Comparison of ENCODE assay signal across 1 cellular context in the genomic region with DNA sequence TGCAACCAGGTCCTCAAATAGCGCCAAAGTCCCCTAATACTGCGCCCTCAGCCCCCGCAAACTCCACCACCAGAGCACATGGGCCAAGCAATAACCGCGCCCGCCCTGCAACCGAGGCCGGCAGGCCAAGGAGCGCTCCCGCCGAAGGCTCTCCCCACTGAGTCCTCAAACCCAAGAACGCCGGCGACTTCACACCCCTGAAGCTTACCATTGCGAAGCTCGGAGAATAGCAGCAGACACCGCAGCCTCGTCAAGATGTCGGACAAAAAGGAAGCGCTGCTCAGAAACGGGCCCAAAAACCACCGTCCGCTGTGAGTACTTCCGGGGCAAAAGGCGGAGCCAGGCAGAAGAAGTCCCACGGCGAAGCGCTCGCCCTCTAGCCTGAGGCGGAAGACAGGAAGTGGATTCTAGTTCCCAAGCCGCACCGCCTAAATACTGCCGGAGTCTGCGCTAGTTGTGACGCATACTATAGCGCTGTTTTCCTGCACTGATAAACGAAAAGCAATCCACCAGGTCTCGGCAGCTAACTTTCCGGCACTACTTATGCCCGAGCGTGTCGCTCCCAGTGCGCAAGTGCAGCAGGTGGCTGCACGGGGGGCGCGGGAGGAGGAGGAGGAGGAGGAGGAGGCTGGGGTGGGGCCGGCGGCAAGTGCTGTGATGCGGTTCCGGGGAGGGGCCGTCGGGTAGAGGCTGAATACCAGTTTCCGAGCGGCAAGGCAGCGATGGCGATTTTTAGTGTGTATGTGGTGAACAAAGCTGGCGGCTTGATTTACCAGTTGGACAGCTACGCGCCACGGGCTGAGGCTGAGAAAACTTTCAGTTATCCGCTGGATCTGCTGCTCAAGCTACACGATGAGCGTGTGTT.
TF ChIP-seq lines count a peak whose summit lies in the region.

RPS25 (minus strand) TSS at position 270 of the 865 bp plus-strand sequence; CDS start at position 211, 59 bp downstream.
TRAPPC4 (plus strand) TSS at position 693 of the 865 bp plus-strand sequence; CDS start at position 723, 30 bp downstream.

TF ChIP-seq in GM12878, 131 proteins besides CTCF, POLR2A, EP300 and RAD21 (continued from another document and continues in another):
- TF ChIP-seq, protein P1, sequence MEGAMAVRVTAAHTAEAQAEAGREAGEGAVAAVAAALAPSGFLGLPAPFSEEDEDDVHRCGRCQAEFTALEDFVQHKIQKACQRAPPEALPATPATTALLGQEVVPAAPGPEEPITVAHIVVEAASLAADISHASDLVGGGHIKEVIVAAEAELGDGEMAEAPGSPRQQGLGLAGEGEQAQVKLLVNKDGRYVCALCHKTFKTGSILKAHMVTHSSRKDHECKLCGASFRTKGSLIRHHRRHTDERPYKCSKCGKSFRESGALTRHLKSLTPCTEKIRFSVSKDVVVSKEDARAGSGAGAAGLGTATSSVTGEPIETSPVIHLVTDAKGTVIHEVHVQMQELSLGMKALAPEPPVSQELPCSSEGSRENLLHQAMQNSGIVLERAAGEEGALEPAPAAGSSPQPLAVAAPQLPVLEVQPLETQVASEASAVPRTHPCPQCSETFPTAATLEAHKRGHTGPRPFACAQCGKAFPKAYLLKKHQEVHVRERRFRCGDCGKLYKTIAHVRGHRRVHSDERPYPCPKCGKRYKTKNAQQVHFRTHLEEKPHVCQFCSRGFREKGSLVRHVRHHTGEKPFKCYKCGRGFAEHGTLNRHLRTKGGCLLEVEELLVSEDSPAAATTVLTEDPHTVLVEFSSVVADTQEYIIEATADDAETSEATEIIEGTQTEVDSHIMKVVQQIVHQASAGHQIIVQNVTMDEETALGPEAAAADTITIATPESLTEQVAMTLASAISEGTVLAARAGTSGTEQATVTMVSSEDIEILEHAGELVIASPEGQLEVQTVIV (IDR thresholded peaks at IDR 0.05; ENCODE audit: borderline replicate concordance, partially characterized antibody), result peak; percentile 91
- TF ChIP-seq, protein P2, sequence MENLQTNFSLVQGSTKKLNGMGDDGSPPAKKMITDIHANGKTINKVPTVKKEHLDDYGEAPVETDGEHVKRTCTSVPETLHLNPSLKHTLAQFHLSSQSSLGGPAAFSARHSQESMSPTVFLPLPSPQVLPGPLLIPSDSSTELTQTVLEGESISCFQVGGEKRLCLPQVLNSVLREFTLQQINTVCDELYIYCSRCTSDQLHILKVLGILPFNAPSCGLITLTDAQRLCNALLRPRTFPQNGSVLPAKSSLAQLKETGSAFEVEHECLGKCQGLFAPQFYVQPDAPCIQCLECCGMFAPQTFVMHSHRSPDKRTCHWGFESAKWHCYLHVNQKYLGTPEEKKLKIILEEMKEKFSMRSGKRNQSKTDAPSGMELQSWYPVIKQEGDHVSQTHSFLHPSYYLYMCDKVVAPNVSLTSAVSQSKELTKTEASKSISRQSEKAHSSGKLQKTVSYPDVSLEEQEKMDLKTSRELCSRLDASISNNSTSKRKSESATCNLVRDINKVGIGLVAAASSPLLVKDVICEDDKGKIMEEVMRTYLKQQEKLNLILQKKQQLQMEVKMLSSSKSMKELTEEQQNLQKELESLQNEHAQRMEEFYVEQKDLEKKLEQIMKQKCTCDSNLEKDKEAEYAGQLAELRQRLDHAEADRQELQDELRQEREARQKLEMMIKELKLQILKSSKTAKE (IDR thresholded peaks at IDR 0.05; ENCODE audit: low read depth, poor library complexity, severe bottlenecking), result peak; percentile 19
- TF ChIP-seq, protein P3, sequence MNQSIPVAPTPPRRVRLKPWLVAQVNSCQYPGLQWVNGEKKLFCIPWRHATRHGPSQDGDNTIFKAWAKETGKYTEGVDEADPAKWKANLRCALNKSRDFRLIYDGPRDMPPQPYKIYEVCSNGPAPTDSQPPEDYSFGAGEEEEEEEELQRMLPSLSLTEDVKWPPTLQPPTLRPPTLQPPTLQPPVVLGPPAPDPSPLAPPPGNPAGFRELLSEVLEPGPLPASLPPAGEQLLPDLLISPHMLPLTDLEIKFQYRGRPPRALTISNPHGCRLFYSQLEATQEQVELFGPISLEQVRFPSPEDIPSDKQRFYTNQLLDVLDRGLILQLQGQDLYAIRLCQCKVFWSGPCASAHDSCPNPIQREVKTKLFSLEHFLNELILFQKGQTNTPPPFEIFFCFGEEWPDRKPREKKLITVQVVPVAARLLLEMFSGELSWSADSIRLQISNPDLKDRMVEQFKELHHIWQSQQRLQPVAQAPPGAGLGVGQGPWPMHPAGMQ (IDR thresholded peaks at IDR 0.05; ENCODE audit: borderline replicate concordance), result no peak
- no peak for TF ChIP-seq USF1 (IDR thresholded peaks at IDR 0.05; ENCODE audit: borderline replicate concordance, extremely low read length, insufficient read depth, low read depth, low read length)
- TF ChIP-seq BHLHE40 (IDR thresholded peaks at IDR 0.05; ENCODE audit: borderline replicate concordance in 1 of 2, low read depth in 2 of 2, low read length in 1 of 2), result peak in 1 of 2 experiments; percentile 68; a peak in 1 of 4 replicates
- peak in 1 of 2 experiments; percentile 70; a peak in 1 of 4 replicates for TF ChIP-seq SRF (IDR thresholded peaks at IDR 0.05; ENCODE audit: low read depth in 2 of 2, low read length in 2 of 2)
- TF ChIP-seq, protein P4, sequence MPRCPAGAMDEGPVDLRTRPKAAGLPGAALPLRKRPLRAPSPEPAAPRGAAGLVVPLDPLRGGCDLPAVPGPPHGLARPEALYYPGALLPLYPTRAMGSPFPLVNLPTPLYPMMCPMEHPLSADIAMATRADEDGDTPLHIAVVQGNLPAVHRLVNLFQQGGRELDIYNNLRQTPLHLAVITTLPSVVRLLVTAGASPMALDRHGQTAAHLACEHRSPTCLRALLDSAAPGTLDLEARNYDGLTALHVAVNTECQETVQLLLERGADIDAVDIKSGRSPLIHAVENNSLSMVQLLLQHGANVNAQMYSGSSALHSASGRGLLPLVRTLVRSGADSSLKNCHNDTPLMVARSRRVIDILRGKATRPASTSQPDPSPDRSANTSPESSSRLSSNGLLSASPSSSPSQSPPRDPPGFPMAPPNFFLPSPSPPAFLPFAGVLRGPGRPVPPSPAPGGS (IDR thresholded peaks at IDR 0.05; ENCODE audit: borderline replicate concordance, insufficient read depth, low read depth, low read length, poor library complexity, severe bottlenecking), result no peak
- TF ChIP-seq, protein P5, sequence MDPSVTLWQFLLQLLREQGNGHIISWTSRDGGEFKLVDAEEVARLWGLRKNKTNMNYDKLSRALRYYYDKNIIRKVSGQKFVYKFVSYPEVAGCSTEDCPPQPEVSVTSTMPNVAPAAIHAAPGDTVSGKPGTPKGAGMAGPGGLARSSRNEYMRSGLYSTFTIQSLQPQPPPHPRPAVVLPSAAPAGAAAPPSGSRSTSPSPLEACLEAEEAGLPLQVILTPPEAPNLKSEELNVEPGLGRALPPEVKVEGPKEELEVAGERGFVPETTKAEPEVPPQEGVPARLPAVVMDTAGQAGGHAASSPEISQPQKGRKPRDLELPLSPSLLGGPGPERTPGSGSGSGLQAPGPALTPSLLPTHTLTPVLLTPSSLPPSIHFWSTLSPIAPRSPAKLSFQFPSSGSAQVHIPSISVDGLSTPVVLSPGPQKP (IDR thresholded peaks at IDR 0.05; ENCODE audit: low read depth, low read length), result peak; percentile 11; the same call in 1 of the 2 replicates
- TF ChIP-seq, protein P6, sequence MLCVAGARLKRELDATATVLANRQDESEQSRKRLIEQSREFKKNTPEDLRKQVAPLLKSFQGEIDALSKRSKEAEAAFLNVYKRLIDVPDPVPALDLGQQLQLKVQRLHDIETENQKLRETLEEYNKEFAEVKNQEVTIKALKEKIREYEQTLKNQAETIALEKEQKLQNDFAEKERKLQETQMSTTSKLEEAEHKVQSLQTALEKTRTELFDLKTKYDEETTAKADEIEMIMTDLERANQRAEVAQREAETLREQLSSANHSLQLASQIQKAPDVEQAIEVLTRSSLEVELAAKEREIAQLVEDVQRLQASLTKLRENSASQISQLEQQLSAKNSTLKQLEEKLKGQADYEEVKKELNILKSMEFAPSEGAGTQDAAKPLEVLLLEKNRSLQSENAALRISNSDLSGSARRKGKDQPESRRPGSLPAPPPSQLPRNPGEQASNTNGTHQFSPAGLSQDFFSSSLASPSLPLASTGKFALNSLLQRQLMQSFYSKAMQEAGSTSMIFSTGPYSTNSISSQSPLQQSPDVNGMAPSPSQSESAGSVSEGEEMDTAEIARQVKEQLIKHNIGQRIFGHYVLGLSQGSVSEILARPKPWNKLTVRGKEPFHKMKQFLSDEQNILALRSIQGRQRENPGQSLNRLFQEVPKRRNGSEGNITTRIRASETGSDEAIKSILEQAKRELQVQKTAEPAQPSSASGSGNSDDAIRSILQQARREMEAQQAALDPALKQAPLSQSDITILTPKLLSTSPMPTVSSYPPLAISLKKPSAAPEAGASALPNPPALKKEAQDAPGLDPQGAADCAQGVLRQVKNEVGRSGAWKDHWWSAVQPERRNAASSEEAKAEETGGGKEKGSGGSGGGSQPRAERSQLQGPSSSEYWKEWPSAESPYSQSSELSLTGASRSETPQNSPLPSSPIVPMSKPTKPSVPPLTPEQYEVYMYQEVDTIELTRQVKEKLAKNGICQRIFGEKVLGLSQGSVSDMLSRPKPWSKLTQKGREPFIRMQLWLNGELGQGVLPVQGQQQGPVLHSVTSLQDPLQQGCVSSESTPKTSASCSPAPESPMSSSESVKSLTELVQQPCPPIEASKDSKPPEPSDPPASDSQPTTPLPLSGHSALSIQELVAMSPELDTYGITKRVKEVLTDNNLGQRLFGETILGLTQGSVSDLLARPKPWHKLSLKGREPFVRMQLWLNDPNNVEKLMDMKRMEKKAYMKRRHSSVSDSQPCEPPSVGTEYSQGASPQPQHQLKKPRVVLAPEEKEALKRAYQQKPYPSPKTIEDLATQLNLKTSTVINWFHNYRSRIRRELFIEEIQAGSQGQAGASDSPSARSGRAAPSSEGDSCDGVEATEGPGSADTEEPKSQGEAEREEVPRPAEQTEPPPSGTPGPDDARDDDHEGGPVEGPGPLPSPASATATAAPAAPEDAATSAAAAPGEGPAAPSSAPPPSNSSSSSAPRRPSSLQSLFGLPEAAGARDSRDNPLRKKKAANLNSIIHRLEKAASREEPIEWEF (IDR thresholded peaks at IDR 0.05; ENCODE audit: insufficient replicate concordance, low read depth, low read length), result no peak
- TF ChIP-seq, protein P7, sequence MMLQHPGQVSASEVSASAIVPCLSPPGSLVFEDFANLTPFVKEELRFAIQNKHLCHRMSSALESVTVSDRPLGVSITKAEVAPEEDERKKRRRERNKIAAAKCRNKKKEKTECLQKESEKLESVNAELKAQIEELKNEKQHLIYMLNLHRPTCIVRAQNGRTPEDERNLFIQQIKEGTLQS (IDR thresholded peaks at IDR 0.05; ENCODE audit: borderline replicate concordance, extremely low read depth, low read depth, low read length), result no peak
- TF ChIP-seq POLR2AphosphoS5 (IDR thresholded peaks at IDR 0.05; ENCODE audit: low read length), result peak; percentile 98
- peak; percentile 69 for TF ChIP-seq ZNF687 (IDR thresholded peaks at IDR 0.05)
- no peak for TF ChIP-seq ZNF592 (IDR thresholded peaks at IDR 0.05)
- peak; percentile 87 for TF ChIP-seq CREM (IDR thresholded peaks at IDR 0.05; ENCODE audit: low read depth)
- peak; percentile 45; the same call in 1 of the 2 replicates for TF ChIP-seq BACH1 (IDR thresholded peaks at IDR 0.05; ENCODE audit: borderline replicate concordance)
- 0 out of 2 replicates have a peak, but pooled peaks have one; percentile 32 for TF ChIP-seq MEF2A (IDR thresholded peaks at IDR 0.05; ENCODE audit: insufficient read depth, low read depth, low read length)
